In genomic region chr3:179163503-179163902, GRCh38 we compare ENCODE assay signal across 11 cellular contexts. TPM values are rescaled to one million over a fixed set of nuclear protein-coding genes. Genes with fewer than 3 reads are reported as not detected.
DNase-seq lines count a peak whose midpoint lies in the region; ATAC-seq, FAIRE-seq and TF ChIP-seq lines count a peak whose summit lies in the region.
"Had no signal": no experiment of that assay in that cellular context is flagged by ENCODE, and none has a peak within 500 bp of the region (broad histone marks: within the 10 kb centered on the region; RNA-seq: fewer than 3 reads in every experiment).

No MANE protein-coding gene starts in this region.

- FAIRE-seq in GM12891 (lab: Jason Lieb, UNC), result no peak
- FAIRE-seq: A549, GM12878, K562 had no signal

- H3K4me3 Mint-ChIP-seq in IgD-negative memory B cell, result peak overlapping the region in 2 of 4 donors; percentile 43 to 71
- H3K4me3 Mint-ChIP-seq in stimulated activated naive B cell treated with anti-CD40 and anti-IgM and Interleukin-4, amounts not matched to agents 10 μg/mL and 1 μg/mL and 100 μg/mL, for 72 hours, result peak overlapping the region; percentile 4 to 52

- H3K27me3 Mint-ChIP-seq in IgD-negative memory B cell, result no peaks in the 10 kb centered on the region
- H3K27me3 Mint-ChIP-seq in stimulated activated naive B cell treated with anti-CD40 and anti-IgM and Interleukin-4, amounts not matched to agents 10 μg/mL and 1 μg/mL and 100 μg/mL, for 72 hours, result no peaks in the 10 kb centered on the region

- DNase-seq in GM12891 (ENCODE audit: insufficient read length, low spot score), result no peak
- DNase-seq in germinal center (ENCODE audit: low spot score), result peak; percentile 31
- DNase-seq in stimulated activated naive B cell treated with anti-CD40 and anti-IgM and Interleukin-4, amounts not matched to agents 10 μg/mL and 1 μg/mL and 100 μg/mL, for 72 hours, result no peak
- no peak for DNase-seq in DMS79 (lab: John Stamatoyannopoulos, UW)
- DNase-seq in NCI-H69 (lab: John Stamatoyannopoulos, UW), result no peak

- peak overlapping the region in 2 of 3 donors; percentile 35 to 87 for H3K27ac Mint-ChIP-seq in IgD-negative memory B cell
- H3K27ac Mint-ChIP-seq in stimulated activated naive B cell treated with anti-CD40 and anti-IgM and Interleukin-4, amounts not matched to agents 10 μg/mL and 1 μg/mL and 100 μg/mL, for 72 hours, result peak overlapping the region; percentile 84

- H3K4me1 Mint-ChIP-seq in IgD-negative memory B cell, result peaks cover 43 to 68% (median 64%) of the 10 kb centered on the region in 3 donors
- peaks cover 22 to 63% of the 10 kb centered on the region in 2 donors for H3K4me1 Mint-ChIP-seq in stimulated activated naive B cell treated with anti-CD40 and anti-IgM and Interleukin-4, amounts not matched to agents 10 μg/mL and 1 μg/mL and 100 μg/mL, for 72 hours

- no peak for TF ChIP-seq POLR2A in GM12891 (IDR thresholded peaks at IDR 0.05; ENCODE audit: low read depth, low read length)

- H3K36me3 Mint-ChIP-seq in IgD-negative memory B cell, result no peaks in the 10 kb centered on the region
- peaks cover 0 to 9% of the 10 kb centered on the region in 2 donors for H3K36me3 Mint-ChIP-seq in stimulated activated naive B cell treated with anti-CD40 and anti-IgM and Interleukin-4, amounts not matched to agents 10 μg/mL and 1 μg/mL and 100 μg/mL, for 72 hours

- H3K9me3 Mint-ChIP-seq in IgD-negative memory B cell, result no peaks in the 10 kb centered on the region
- no peaks in the 10 kb centered on the region for H3K9me3 Mint-ChIP-seq in stimulated activated naive B cell treated with anti-CD40 and anti-IgM and Interleukin-4, amounts not matched to agents 10 μg/mL and 1 μg/mL and 100 μg/mL, for 72 hours

- ATAC-seq in stimulated activated naive B cell treated with anti-CD40 and anti-IgM and Interleukin-4, amounts not matched to agents 10 μg/mL and 1 μg/mL and 100 μg/mL, for 72 hours (replicated peaks), result peak; percentile 44 to 48
- no peak for ATAC-seq in GM21423 (IDR thresholded peaks at IDR 0.05; ENCODE audit: unreplicated experiment)
- ATAC-seq: A549, GM12878, HCT116, K562 had no signal

TF ChIP-seq in GM12891, 5 proteins besides CTCF, POLR2A, EP300 and RAD21:
- TF ChIP-seq POU2F2 (IDR thresholded peaks at IDR 0.05; ENCODE audit: low read depth, low read length), result no peak
- peak; percentile 20; the same call in 1 of the 2 replicates for TF ChIP-seq SPI1 (IDR thresholded peaks at IDR 0.05; ENCODE audit: low read depth, low read length)
- no peak for TF ChIP-seq TAF1 (IDR thresholded peaks at IDR 0.05; ENCODE audit: low read depth, low read length)
- TF ChIP-seq PAX5 (IDR thresholded peaks at IDR 0.05; ENCODE audit: insufficient read depth, low read length, severe bottlenecking), result no peak

RNA-seq across cellular contexts. Expression of gene PIK3CA, which starts 15.3 kb away (rescaled TPM):
- polyA plus RNA-seq in GM12891 (2012; ENCODE audit: low read depth, missing spikeins), result 12.8 TPM
- polyA plus RNA-seq in IgD-negative memory B cell, result 11.7 TPM
